Comparison of ENCODE assay signal across 34 cellular contexts in genomic region chr11:115314330-115314729, GRCh38.
"Had no signal": no experiment of that assay in that cellular context is flagged by ENCODE, and none has a peak within 500 bp of the region (broad histone marks: within the 10 kb centered on the region; RNA-seq: fewer than 3 reads in every experiment).

No MANE protein-coding gene starts in this region.

- FAIRE-seq: astrocyte, TTC549 had no signal

- ATAC-seq: activated CD8-positive, alpha-beta T cell treated with anti-CD3 and anti-CD28 coated beads for 36 hours; activated naive CD4-positive, alpha-beta T cell treated with anti-CD3 and anti-CD28 coated beads, Interleukin-2, amount 50 U/mL, for 72 hours; activated T-cell treated with anti-CD3 and anti-CD28 coated beads, Interleukin-2, amount 50 U/mL, for 4 hours; activated T-cell treated with anti-CD3 and anti-CD28 coated beads, Interleukin-2, amount 50 U/mL, for 72 hours; activated T-helper 17 cell treated with anti-CD3 and anti-CD28 coated beads, Interleukin-2, amount 50 U/mL, for 72 hours; body of pancreas had no signal

- H3K36me3 ChIP-seq: adrenal gland, brain microvascular endothelial cell, breast epithelium had no signal

- H3K9me3 ChIP-seq: adrenal gland, body of pancreas, breast epithelium had no signal

- H3K27ac ChIP-seq: body of pancreas, brain microvascular endothelial cell, breast epithelium, VCaP had no signal

- H3K27me3 ChIP-seq: adrenal gland, body of pancreas, brain microvascular endothelial cell, breast epithelium had no signal

- H3K4me3 ChIP-seq: adrenal gland, body of pancreas, breast epithelium had no signal

- DNase-seq: activated B cell treated with CpG ODN at 0.5 μM for 24 hours; activated CD4-positive, alpha-beta memory T cell treated with anti-CD3 and anti-CD28 coated beads for 36 hours; activated CD4-positive, alpha-beta T cell treated with anti-CD3 and anti-CD28 coated beads for 4 hours; activated CD4-positive, alpha-beta T cell treated with anti-CD3 and anti-CD28 coated beads, Interleukin-2, amount 10 ng/mL, durations not matched to agents 24 days and 14 days; activated CD4-positive, alpha-beta T cell treated with anti-CD3 and anti-CD28 coated beads, Interleukin-2, amount 50 U/mL, for 1 hour; activated CD4-positive, alpha-beta T cell treated with anti-CD3 and anti-CD28 coated beads, Interleukin-2, amount 50 U/mL, for 4 hours; activated CD4-positive, CD25-positive, alpha-beta regulatory T cell treated with anti-CD3 and anti-CD28 coated beads, Interleukin-2, amount 50 U/mL, for 72 hours; activated CD8-positive, alpha-beta memory T cell treated with anti-CD3 and anti-CD28 coated beads, Interleukin-2, amount 50 U/mL, for 4 hours; activated CD8-positive, alpha-beta T cell treated with anti-CD3 and anti-CD28 coated beads for 36 hours; activated effector memory CD4-positive, alpha-beta T cell treated with anti-CD3 and anti-CD28 coated beads, Interleukin-2, amount 50 U/mL, for 16 hours; activated gamma-delta T cell treated with Interleukin-2 at 50 U/mL for 16 hours; activated naive CD4-positive, alpha-beta T cell; activated naive CD4-positive, alpha-beta T cell treated with anti-CD3 and anti-CD28 coated beads for 36 hours; activated naive CD4-positive, alpha-beta T cell treated with anti-CD3 and anti-CD28 coated beads, Interleukin-2, amount 50 U/mL, for 16 hours; activated naive CD8-positive, alpha-beta T cell treated with anti-CD3 and anti-CD28 coated beads for 36 hours; activated T-cell treated with anti-CD3 and anti-CD28 coated beads for 4 hours; activated T-cell treated with anti-CD3 and anti-CD28 coated beads, Interleukin-2, amount 50 U/mL, for 1 hour; activated T-cell treated with anti-CD3 and anti-CD28 coated beads, Interleukin-2, amount 50 U/mL, for 4 hours; activated T-cell treated with anti-CD3 and anti-CD28 coated beads, Interleukin-2, amount 50 U/mL, for 72 hours; adrenal gland; amniotic stem cell; aorta; body of pancreas; brain microvascular endothelial cell; central memory CD4-positive, alpha-beta T cell; T-helper 1 cell; T-helper 2 cell; T-helper 9 cell had no signal

- H3K4me1 ChIP-seq: body of pancreas, breast epithelium had no signal
